In genomic region chr1:147600119-147601111, GRCh38 we compare ENCODE assay signal across 8 cellular contexts. TPM values are rescaled to one million over a fixed set of nuclear protein-coding genes. Genes with fewer than 3 reads are reported as not detected.
A peak's percentile ranks its signal among the peaks of the same experiment; 100 is the strongest.
DNase-seq lines count a peak whose midpoint lies in the region; ATAC-seq, FAIRE-seq and TF ChIP-seq lines count a peak whose summit lies in the region.

No MANE protein-coding gene starts in this region.

- peaks cover 12% of the 10 kb centered on the region for H3K4me1 ChIP-seq in GM12878 (ENCODE audit: control insufficient read depth, insufficient read depth, low read length)
- peaks cover 0 to 18% (median 12%) of the 10 kb centered on the region in 4 donors for H3K4me1 ChIP-seq in liver (ENCODE audit: control insufficient read depth in 4 of 4, insufficient read depth in 4 of 4, low read length in 3 of 4)

- peak overlapping the region; percentile 73 for H3K4me3 ChIP-seq in GM12878
- H3K4me3 ChIP-seq in liver (ENCODE audit: low read depth in 1 of 3, low read length in 3 of 3): peak overlapping the region; percentile 29 to 99 (median 70)

- CTCF ChIA-PET in GM12878 (lab: Yijun Ruan, JAX): interaction anchor here (1.3 to 1.7 kb wide), 3 partner anchors 26 to 41 kb away, joined by 5 to 6 read pairs (median 5); no protein-coding TSS in a partner anchor

- RAD21 ChIA-PET in GM12878 (lab: Charles Lee; ENCODE audit: unreplicated experiment): no interaction called here

- DNase-seq in stimulated activated naive CD4-positive, alpha-beta T cell treated with Interleukin-2 at 50 U/mL for 16 hours (lab: John Stamatoyannopoulos, UW): peak; percentile 1
- no peak for DNase-seq in stimulated activated naive CD4-positive, alpha-beta T cell (lab: John Stamatoyannopoulos, UW)
- peak; percentile 60 for DNase-seq in NCI-H345 treated with DMSO at 0.1 percent for 48 hours (lab: John Stamatoyannopoulos, UW; ENCODE audit: unreplicated experiment)
- DNase-seq in GM12878 (ENCODE audit: low read depth, low spot score): no peak

- H3K9me3 ChIP-seq in GM12878 (replicated peaks; ENCODE audit: control insufficient read depth, insufficient read depth, low read length) (no peaks in the 10 kb centered on the region), liver (ENCODE audit: control insufficient read depth in 4 of 4, low read length in 3 of 4) (no peaks in the 10 kb centered on the region)

- H3K36me3 ChIP-seq in GM12878 (ENCODE audit: control insufficient read depth in 2 of 2, insufficient read depth in 2 of 2, low read length in 1 of 2): no peaks in the 10 kb centered on the region
- peaks cover 0 to 3% (median 0%) of the 10 kb centered on the region in 4 donors for H3K36me3 ChIP-seq in liver (ENCODE audit: control insufficient read depth in 4 of 4, insufficient read depth in 3 of 4, low read depth in 1 of 4, low read length in 3 of 4)

- peaks cover 10% of the 10 kb centered on the region for H3K79me2 ChIP-seq in GM12878 (ENCODE audit: control insufficient read depth, insufficient read depth, low read length)

- TF ChIP-seq CTCF in GM12878 (IDR thresholded peaks at IDR 0.05 in 2 of 3, conservative IDR thresholded peaks at IDR 0.05 in 1 of 3; ENCODE audit: control insufficient read depth in 2 of 3, extremely low read depth in 1 of 3, insufficient read depth in 1 of 3, low read depth in 3 of 3, low read length in 3 of 3) (peak in 1 of 3 experiments; percentile 49; a peak in 2 of 6 replicates), liver (IDR thresholded peaks at IDR 0.05; ENCODE audit: low read depth, low read length, missing input control) (peak; percentile 13)

- BruUV-seq in GM12878 (replicated peaks; lab: Mats Ljungman, UMichigan): no TSS peak

- in situ Hi-C loops in GM12878 (cut with MboI): no loop called here

- H3K27me3 ChIP-seq in GM12878 (replicated peaks in 1 of 2; ENCODE audit: control insufficient read depth in 2 of 2, insufficient read depth in 2 of 2, low read length in 1 of 2): peaks cover 0 to 3% of the 10 kb centered on the region in 2 experiments; a peak in 2 of 4 replicates
- H3K27me3 ChIP-seq in liver (ENCODE audit: control insufficient read depth in 4 of 4, insufficient read depth in 4 of 4, low read length in 3 of 4): no peaks in the 10 kb centered on the region

- no peak for FAIRE-seq in GM12878 (lab: Jason Lieb, UNC)

- H3K9ac ChIP-seq in GM12878 (ENCODE audit: control insufficient read depth, insufficient read depth, low read length) (peak overlapping the region; percentile 79), liver (ENCODE audit: low read depth in 1 of 2, low read length in 2 of 2) (peak overlapping the region in 1 of 2 donors; percentile 49)

- WGBS in GM12878 (ENCODE audit: insufficient coverage, insufficient replicate concordance, low lambda C conversion rate, missing lambda C conversion rate): 0% methylated on average over 3 of the region's 42 CpGs
- WGBS in liver: 1% methylated on average over 42 of the region's 42 CpGs

- SMC1A ChIA-PET in GM12878 (lab: Charles Lee; ENCODE audit: uncharacterized antibody, unreplicated experiment): no interaction called here

- peak overlapping the region; percentile 97 for H3K4me2 ChIP-seq in GM12878 (ENCODE audit: control insufficient read depth, insufficient read depth)

- peak overlapping the region; percentile 35 for H3K27ac ChIP-seq in GM12878 (ENCODE audit: control insufficient read depth, insufficient read depth)
- peak overlapping the region; percentile 32 to 44 for H3K27ac ChIP-seq in liver (ENCODE audit: low read depth in 1 of 2, low read length in 2 of 2)
- peak overlapping the region; percentile 72 for H3K27ac ChIP-seq in temporal lobe (ENCODE audit: low read depth, low read length)

- POLR2A ChIA-PET in GM12878 (lab: Charles Lee): interaction anchor here (1.5 kb wide), 1 partner anchor 11 kb away, joined by 3 read pairs; a partner anchor contains a TSS

- H4K20me1 ChIP-seq in GM12878 (ENCODE audit: control insufficient read depth, insufficient read depth): no peaks in the 10 kb centered on the region

- intact Hi-C loops in GM12878 (cut with micrococcal nuclease; ENCODE audit: unreplicated experiment): no loop called here

- peak overlapping the region; percentile 61 for H2AFZ ChIP-seq in GM12878 (ENCODE audit: control insufficient read depth, low read depth, low read length)

- ATAC-seq in GM12878 (no peak; the same call in 2 of the 3 replicates), GM19035 (IDR thresholded peaks at IDR 0.05; ENCODE audit: unreplicated experiment) (no peak), GM18907 (IDR thresholded peaks at IDR 0.05; ENCODE audit: unreplicated experiment) (no peak)

- peak; percentile 49; the same call in 1 of the 2 replicates for TF ChIP-seq POLR2A in GM12878 (IDR thresholded peaks at IDR 0.05; ENCODE audit: low read depth, low read length)

- TF ChIP-seq EP300 in GM12878 (IDR thresholded peaks at IDR 0.05; ENCODE audit: borderline replicate concordance in 1 of 2, control insufficient read depth in 1 of 2, low read depth in 2 of 2, low read length in 2 of 2): no peak

- no peak for TF ChIP-seq RAD21 in GM12878 (IDR thresholded peaks at IDR 0.05; ENCODE audit: insufficient read depth, low read depth, low read length)
- no peak for TF ChIP-seq RAD21 in liver (IDR thresholded peaks at IDR 0.05)

TF ChIP-seq in GM12878, 131 proteins besides CTCF, POLR2A, EP300 and RAD21 (continues in another document):
- TF ChIP-seq MTA3 (IDR thresholded peaks at IDR 0.05; ENCODE audit: borderline replicate concordance, low read length) (no peak), RFX5 (IDR thresholded peaks at IDR 0.05; ENCODE audit: low read depth, low read length) (no peak), NR2C1 (IDR thresholded peaks at IDR 0.05) (0 out of 2 replicates have a peak, but pooled peaks have one; percentile 11), TAF1 (IDR thresholded peaks at IDR 0.05; ENCODE audit: borderline replicate concordance, low read depth, low read length) (peak; percentile 31; the same call in 1 of the 2 replicates), CHD2 (IDR thresholded peaks at IDR 0.05; ENCODE audit: borderline replicate concordance, low read depth, low read length) (peak; percentile 60; the same call in 1 of the 2 replicates), YY1 (IDR thresholded peaks at IDR 0.05; ENCODE audit: low read depth, low read length) (peak; percentile 9; the same call in 1 of the 2 replicates), SMARCA5 (IDR thresholded peaks at IDR 0.05) (peak; percentile 82; the same call in 1 of the 2 replicates), POU2F2 (IDR thresholded peaks at IDR 0.05; ENCODE audit: borderline replicate concordance, low read depth, low read length) (no peak)

TF ChIP-seq in liver, 16 proteins besides CTCF, POLR2A, EP300 and RAD21:
- TF ChIP-seq YY1 (IDR thresholded peaks at IDR 0.05): peak; percentile 44
- no peak for TF ChIP-seq MAX (IDR thresholded peaks at IDR 0.05)

RNA-seq across cellular contexts. Expression of gene BCL9, which starts 59.1 kb away (rescaled TPM):
- total RNA-seq in GM12878 (2013; cell fraction: nucleolus; rRNA removed): 6.0 and 7.9 TPM in 2 replicates
- total RNA-seq in GM12878 (2014; rRNA removed): 4.3 and 6.8 TPM in 2 replicates
- 4.1 and 4.9 TPM in 2 replicates for total RNA-seq in GM12878 (2014; rRNA removed; fragmentation: Illumina TruSeq; extraction: Trizol)
- 18.0 and 18.4 TPM in 2 replicates for total RNA-seq in GM12878 (2021)
- 4.5 TPM for polyA plus RNA-seq in GM12878 (2011; ENCODE audit: low read depth)
- polyA plus RNA-seq in GM12878 (2011; rRNA removed): 2.1 and 3.2 TPM in 2 replicates
- 4.6 and 5.4 TPM in 2 replicates for polyA plus RNA-seq in GM12878 (2011; cell fraction: cytosol; rRNA removed)
- polyA plus RNA-seq in GM12878 (2011; cell fraction: nucleus; rRNA removed): 7.1 and 9.2 TPM in 2 replicates
- 7.5 and 7.7 TPM in 2 replicates for polyA plus RNA-seq in GM12878 (2012)
- polyA plus RNA-seq in GM12878 (2014; fragmentation: Illumina TruSeq; extraction: Trizol): 10.4 and 13.7 TPM in 2 replicates
- polyA plus RNA-seq in GM12878 (2014; fragmentation: Nextera tagmentation; extraction: Ambion mirVana): 1 to 10 TPM in 1 of 2 experiments, under 1 TPM in 1; 0.51 to 1.0 TPM
- polyA plus RNA-seq in GM12878 (2014; rRNA removed): 6.9 and 7.6 TPM in 2 replicates
- 1 to 10 TPM; 3.5 to 6.9 TPM for polyA plus RNA-seq in GM12878 (2016; fragmentation: Nextera tagmentation; extraction: Ambion mirVana)
- 3.8 and 6.7 TPM in 2 replicates for polyA minus RNA-seq in GM12878 (2011; rRNA and poly(A)+ RNA removed)
- 4.5 and 6.0 TPM in 2 replicates for polyA minus RNA-seq in GM12878 (2011; cell fraction: cytosol; rRNA and poly(A)+ RNA removed)
- polyA minus RNA-seq in GM12878 (2011; cell fraction: nucleus; rRNA and poly(A)+ RNA removed): 3.4 and 6.2 TPM in 2 replicates
- 1 to 10 TPM; 2.3 to 2.8 TPM for total RNA-seq in liver
- polyA plus RNA-seq in liver: 1 to 10 TPM; 1.4 to 5.0 TPM
- total RNA-seq in temporal lobe: 18.4 TPM

Comparison
In these comparisons a context has a peak if more than half of its experiments do, and no peak if none do; other contexts are left out.
1. DNase-seq: peak in stimulated activated naive CD4-positive, alpha-beta T cell treated with Interleukin-2 at 50 U/mL for 16 hours (single experiment) and NCI-H345 treated with DMSO at 0.1 percent for 48 hours (single experiment); none in stimulated activated naive CD4-positive, alpha-beta T cell (0 of 6) and GM12878 (single experiment).
2. Peak in every context shown above with its lines, with median percentiles within 50 percentile points of each other: H3K27ac ChIP-seq.